Comparison of ENCODE assay signal across 8 cellular contexts in the genomic region with DNA sequence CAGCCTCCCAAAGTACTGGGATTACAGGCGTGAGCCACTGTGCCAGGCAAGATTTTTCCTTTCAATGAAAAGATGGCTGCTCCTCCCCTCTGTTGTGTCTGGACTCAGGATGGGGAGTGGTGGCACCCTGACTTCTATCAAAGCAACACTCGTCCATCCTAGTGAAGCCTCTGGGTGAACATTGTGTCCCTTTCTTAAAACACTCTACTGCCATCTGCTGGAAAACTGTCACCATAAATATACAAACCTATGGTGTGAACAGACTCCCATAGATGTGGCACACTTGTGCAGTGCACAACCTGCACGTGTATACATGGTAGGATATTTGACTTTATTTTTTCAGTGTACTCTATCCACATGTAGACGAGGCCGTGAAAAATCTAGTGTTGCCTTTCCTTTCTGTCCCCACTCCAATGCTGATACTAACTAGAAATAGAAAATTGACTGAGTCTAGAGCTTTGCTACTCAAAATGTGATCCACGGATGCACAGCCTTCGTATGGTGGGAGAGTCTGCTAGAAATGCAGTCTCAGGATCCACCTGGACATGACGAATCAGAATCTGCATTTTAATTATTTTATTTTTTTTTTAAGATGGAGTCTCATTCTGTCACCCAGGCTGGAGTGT. TPM values are rescaled to one million over a fixed set of nuclear protein-coding genes. Genes with fewer than 3 reads are reported as not detected.
DNase-seq lines count a peak whose midpoint lies in the region; ATAC-seq and TF ChIP-seq lines count a peak whose summit lies in the region.

No MANE protein-coding gene starts in this region.

- no peak overlapping the region for H4K8ac ChIP-seq in neuronal stem cell (ENCODE audit: low read depth, low read length)

- H3K4me2 ChIP-seq in neuronal stem cell (ENCODE audit: insufficient read depth, low read length, poor library complexity, severe bottlenecking): no peak overlapping the region

- no peak overlapping the region for H2BK12ac ChIP-seq in neuronal stem cell (ENCODE audit: low read length)

- H3K27me3 ChIP-seq in neuronal stem cell (ENCODE audit: control insufficient read depth in 3 of 3, insufficient read depth in 3 of 3, low read depth in 1 of 3, low read length in 3 of 3): no peaks in the 10 kb centered on the region

- no peaks in the 10 kb centered on the region for H3K36me3 ChIP-seq in neuronal stem cell (replicated peaks in 1 of 2; ENCODE audit: control insufficient read depth in 2 of 2, insufficient read depth in 2 of 2, low read length in 2 of 2)

- H3K79me1 ChIP-seq in neuronal stem cell (ENCODE audit: low read depth, low read length): no peaks in the 10 kb centered on the region

- no peak overlapping the region for H3K4me3 ChIP-seq in fibroblast of pulmonary artery (replicated peaks; ENCODE audit: low read depth, low read length)
- H3K4me3 ChIP-seq in neuronal stem cell (ENCODE audit: low read length in 2 of 2): no peak overlapping the region

- no peak overlapping the region for H3K4ac ChIP-seq in neuronal stem cell (ENCODE audit: low read length)

- peak; percentile 76 for ATAC-seq in GM19463 (IDR thresholded peaks at IDR 0.05; ENCODE audit: unreplicated experiment)

- no peak overlapping the region for H2BK15ac ChIP-seq in neuronal stem cell (ENCODE audit: low read length)

- H2AFZ ChIP-seq in neuronal stem cell (ENCODE audit: low read length): no peak overlapping the region

- H3K4me1 ChIP-seq in neuronal stem cell (ENCODE audit: control insufficient read depth in 2 of 2, insufficient read depth in 1 of 2, low read depth in 1 of 2, low read length in 2 of 2): peaks cover 0 to 3% of the 10 kb centered on the region in 2 donors

- no peak overlapping the region for H2BK120ac ChIP-seq in neuronal stem cell (ENCODE audit: low read depth, low read length)

- no CpG with 5 or more reads among the region's 8 CpGs for WGBS in neuronal stem cell (ENCODE audit: extremely low coverage in 2 of 2, insufficient read length in 2 of 2, insufficient replicate concordance in 1 of 2), 2 donors

- H3K14ac ChIP-seq in neuronal stem cell (ENCODE audit: low read length): no peak overlapping the region

- H3K9me3 ChIP-seq in neuronal stem cell (replicated peaks in 1 of 2; ENCODE audit: control insufficient read depth in 2 of 2, insufficient read depth in 1 of 2, low read depth in 1 of 2, low read length in 2 of 2): no peaks in the 10 kb centered on the region

- H3K18ac ChIP-seq in neuronal stem cell (ENCODE audit: low read length): no peak overlapping the region

- no peak overlapping the region for H3K9ac ChIP-seq in neuronal stem cell (ENCODE audit: low read depth, low read length, poor library complexity)

- H3K23ac ChIP-seq in neuronal stem cell (ENCODE audit: low read depth, low read length, poor library complexity): no peak overlapping the region

- peak; percentile 65 for TF ChIP-seq CTCF in fibroblast of pulmonary artery (IDR thresholded peaks at IDR 0.05; ENCODE audit: low read length, missing control alignments)

- no peak overlapping the region for H4K91ac ChIP-seq in neuronal stem cell (ENCODE audit: low read depth, low read length, poor library complexity)

- H2AK5ac ChIP-seq in neuronal stem cell (ENCODE audit: low read depth, low read length): no peak overlapping the region

- H3K27ac ChIP-seq in neuronal stem cell (replicated peaks; ENCODE audit: low read length): no peak overlapping the region

- DNase-seq in DMS153 (lab: John Stamatoyannopoulos, UW) (peak; percentile 70), HPDE6-E6E7 (ENCODE audit: extremely low spot score) (peak; percentile 80), NCI-H524 treated with DMSO at 0.1 percent for 48 hours (lab: John Stamatoyannopoulos, UW) (peak; percentile 48), fibroblast of pulmonary artery (ENCODE audit: low read depth) (peak; percentile 90), neuronal stem cell (ENCODE audit: low spot score) (peak; percentile 82)
- peak; percentile 12 to 29 for DNase-seq in activated CD4-positive, alpha-beta T cell treated with anti-CD3 and anti-CD28 coated beads, Interleukin-2, amount 50 U/mL, for 48 hours
- DNase-seq in activated effector memory CD4-positive, alpha-beta T cell treated with anti-CD3 and anti-CD28 coated beads, Interleukin-2, amount 50 U/mL, for 16 hours: no peak

- H2BK5ac ChIP-seq in neuronal stem cell (ENCODE audit: low read length): no peak overlapping the region

RNA-seq across cellular contexts. Expression of a gene that starts 55.9 kb away (rescaled TPM):
- 1.3 TPM for polyA plus RNA-seq in neuronal stem cell (2013, experiment 1 of 2)
- 1.1 TPM for polyA plus RNA-seq in neuronal stem cell (2013, experiment 2 of 2)
